Comparison of ENCODE assay signal across 14 cellular contexts in the genomic region with DNA sequence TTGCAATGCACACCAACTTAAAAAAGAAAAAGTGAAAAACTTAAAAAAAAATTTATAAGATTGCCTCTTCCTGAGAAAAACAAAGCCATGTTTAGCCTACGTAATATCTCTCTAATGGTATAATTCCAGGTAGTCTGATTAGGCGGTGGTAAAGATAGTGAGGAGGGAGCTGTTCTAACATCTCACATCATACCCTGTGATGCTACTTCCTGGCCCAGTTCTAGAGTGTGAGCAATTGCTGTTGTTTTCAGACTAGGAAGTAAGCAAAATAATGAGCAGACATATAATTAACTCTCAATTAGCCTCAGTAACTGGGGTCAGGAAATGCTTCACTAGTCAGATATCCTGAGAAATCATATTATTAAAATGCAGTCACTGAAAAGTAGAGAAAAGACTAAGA.
"Had no signal": no experiment of that assay in that cellular context is flagged by ENCODE, and none has a peak within 500 bp of the region (broad histone marks: within the 10 kb centered on the region; RNA-seq: fewer than 3 reads in every experiment).

No MANE protein-coding gene starts in this region.

- H3K27me3 ChIP-seq: adrenal gland, esophagus muscularis mucosa, thyroid gland had no signal

- H3K4me3 Mint-ChIP-seq: activated naive CD4-positive, alpha-beta T cell treated with anti-CD3 and anti-CD28 coated beads, Interleukin-2, amount 50 U/mL, for 24 hours; natural killer cell treated with Interleukin-12 subunit alpha and Interleukin-12 subunit beta and Interleukin-15 and Interleukin-18, amount 100 ng/mL, for 72 hours; stimulated activated memory B cell treated with anti-CD40 and anti-IgM and Interleukin-4, amounts not matched to agents 10 μg/mL and 1 μg/mL and 100 μg/mL, for 72 hours had no signal

- H3K36me3 Mint-ChIP-seq: activated naive CD4-positive, alpha-beta T cell treated with anti-CD3 and anti-CD28 coated beads, Interleukin-2, amount 50 U/mL, for 24 hours; stimulated activated memory B cell treated with anti-CD40 and anti-IgM and Interleukin-4, amounts not matched to agents 10 μg/mL and 1 μg/mL and 100 μg/mL, for 72 hours had no signal

- H3K4me1 ChIP-seq: adrenal gland had no signal

- H3K27me3 Mint-ChIP-seq: activated naive CD4-positive, alpha-beta T cell treated with anti-CD3 and anti-CD28 coated beads, Interleukin-2, amount 50 U/mL, for 24 hours; natural killer cell treated with Interleukin-12 subunit alpha and Interleukin-12 subunit beta and Interleukin-15 and Interleukin-18, amount 100 ng/mL, for 72 hours; stimulated activated memory B cell treated with anti-CD40 and anti-IgM and Interleukin-4, amounts not matched to agents 10 μg/mL and 1 μg/mL and 100 μg/mL, for 72 hours had no signal

- H3K9me3 ChIP-seq: adrenal gland, esophagus muscularis mucosa, thyroid gland had no signal

- H3K4me3 ChIP-seq: adrenal gland, esophagus muscularis mucosa, thyroid gland had no signal

- ATAC-seq: left ventricle myocardium superior had no signal

- H3K36me3 ChIP-seq: adrenal gland, esophagus muscularis mucosa, thyroid gland had no signal

- H3K27ac Mint-ChIP-seq: activated naive CD4-positive, alpha-beta T cell treated with anti-CD3 and anti-CD28 coated beads, Interleukin-2, amount 50 U/mL, for 24 hours; stimulated activated memory B cell treated with anti-CD40 and anti-IgM and Interleukin-4, amounts not matched to agents 10 μg/mL and 1 μg/mL and 100 μg/mL, for 72 hours had no signal

- DNase-seq: activated CD4-positive, alpha-beta T cell treated with anti-CD3 and anti-CD28 coated beads, Interleukin-2, amount 50 U/mL, for 48 hours; adrenal gland; hippocampal formation; kidney; left ventricle myocardium superior; mesenchymal stem cell; posterior cingulate gyrus; retina; T1000; thyroid gland had no signal

- H3K9me3 Mint-ChIP-seq: activated naive CD4-positive, alpha-beta T cell treated with anti-CD3 and anti-CD28 coated beads, Interleukin-2, amount 50 U/mL, for 24 hours; natural killer cell treated with Interleukin-12 subunit alpha and Interleukin-12 subunit beta and Interleukin-15 and Interleukin-18, amount 100 ng/mL, for 72 hours had no signal

- H3K27ac ChIP-seq: adrenal gland, esophagus muscularis mucosa, thyroid gland had no signal
